In the genomic region with DNA sequence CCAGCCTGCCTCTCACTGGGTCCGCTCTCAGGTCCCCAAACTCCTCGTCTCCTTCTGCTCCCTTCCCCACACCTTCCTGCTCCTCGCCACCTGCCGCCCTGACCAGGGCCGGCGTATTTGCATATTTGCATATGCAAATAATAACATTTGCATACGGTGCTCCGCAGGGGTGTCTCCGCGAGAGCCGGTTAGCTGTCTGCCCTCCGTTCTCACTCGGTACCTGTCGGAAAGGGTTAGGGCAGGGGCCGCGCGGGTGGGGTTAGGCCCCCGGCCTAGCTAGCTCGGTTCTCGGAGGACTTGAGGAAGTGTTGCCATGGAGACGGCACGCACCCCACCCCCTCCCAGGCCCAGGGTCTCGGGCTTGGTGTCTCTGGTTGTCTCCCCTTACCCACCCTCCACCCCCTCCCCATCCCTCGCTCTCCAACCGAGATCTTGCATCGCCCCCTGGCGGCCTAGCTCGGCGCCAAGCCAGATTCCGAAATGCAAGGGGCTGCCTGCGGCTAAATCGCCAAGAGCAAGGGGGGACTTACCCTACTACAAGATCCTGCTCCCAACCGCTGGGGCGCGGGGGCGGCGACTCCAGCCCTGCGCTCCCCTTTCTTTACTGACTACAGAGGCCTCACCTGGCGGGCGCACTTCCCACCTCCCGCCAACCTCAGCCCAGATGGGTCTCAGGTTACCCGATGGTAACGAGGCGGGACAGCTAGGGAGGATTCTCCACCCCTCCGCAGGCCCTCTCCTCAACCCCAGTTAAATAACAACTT, we compare ENCODE assay signal across 7 cellular contexts. TPM values are rescaled to one million over a fixed set of nuclear protein-coding genes. Genes with fewer than 3 reads are reported as not detected.
DNase-seq lines count a peak whose midpoint lies in the region; ATAC-seq and TF ChIP-seq lines count a peak whose summit lies in the region.

No MANE protein-coding gene starts in this region.

- H3K36me3 ChIP-seq in esophagus muscularis mucosa (no peaks in the 10 kb centered on the region), neural progenitor cell (no peaks in the 10 kb centered on the region)

- WGBS in esophagus muscularis mucosa, result 10% methylated on average over 13 of the region's 45 CpGs

- H3K9me3 ChIP-seq in esophagus muscularis mucosa (no peaks in the 10 kb centered on the region), neural progenitor cell (ENCODE audit: low read depth) (no peaks in the 10 kb centered on the region)

- no peaks in the 10 kb centered on the region for H3K36me3 Mint-ChIP-seq in neural progenitor cell

- TF ChIP-seq EP300 in esophagus muscularis mucosa (IDR thresholded peaks at IDR 0.05), result no peak

- in situ Hi-C loops in GM13977 (cut with MboI; ENCODE audit: low pct_unique_long_range_greater_than_20kb, low sequenced_read_pairs, unreplicated experiment), result no loop called here

- H2AFZ ChIP-seq in neural progenitor cell (replicated peaks), result peak overlapping the region; percentile 58

- no peak overlapping the region for H3K9ac ChIP-seq in neural progenitor cell

- intact Hi-C loops in esophagus muscularis mucosa (cut with DNase I), result loop anchor here (1.0 kb wide), 1 partner anchor 29 kb away; no protein-coding TSS in a partner anchor

- peaks cover 58% of the 10 kb centered on the region for H3K27me3 Mint-ChIP-seq in neural progenitor cell (ENCODE audit: insufficient read depth, low read depth)

- DNase-seq in GM13977 (ENCODE audit: low spot score), result peak; percentile 74
- peak; percentile 94 for DNase-seq in NCI-H748 treated with DMSO at 0.1 percent for 48 hours (lab: John Stamatoyannopoulos, UW)
- peak; percentile 68 for DNase-seq in activated T-cell treated with anti-CD3 and anti-CD28 coated beads for 48 hours (ENCODE audit: low read depth)
- DNase-seq in esophagus muscularis mucosa (ENCODE audit: extremely low spot score), result no peak
- DNase-seq in neural progenitor cell (ENCODE audit: low spot score), result peak; percentile 93

- peak; percentile 86 for TF ChIP-seq CTCF in GM13977 (IDR thresholded peaks at IDR 0.05; ENCODE audit: extremely low read depth, insufficient read depth, missing control alignments)
- peak; percentile 20 to 64 (median 50) for TF ChIP-seq CTCF in esophagus muscularis mucosa (IDR thresholded peaks at IDR 0.05)
- peak; percentile 85 for TF ChIP-seq CTCF in neural progenitor cell (IDR thresholded peaks at IDR 0.05)

- H3K27me3 ChIP-seq in esophagus muscularis mucosa (peaks cover 10 to 87% (median 53%) of the 10 kb centered on the region in 4 donors), neural progenitor cell (peaks cover 65% of the 10 kb centered on the region)

- peaks cover 26% of the 10 kb centered on the region for H4K20me1 ChIP-seq in neural progenitor cell (ENCODE audit: low read depth)

- peak overlapping the region; percentile 91 for H3K4me2 ChIP-seq in neural progenitor cell

- H3K4me3 Mint-ChIP-seq in neural progenitor cell, result peak overlapping the region; percentile 87

- no peak overlapping the region for H3K27ac Mint-ChIP-seq in neural progenitor cell

- H3K4me3 ChIP-seq in esophagus muscularis mucosa (peak overlapping the region; percentile 21 to 52 (median 40)), neural progenitor cell (peak overlapping the region; percentile 60)

- ATAC-seq in HG03342 (IDR thresholded peaks at IDR 0.05; ENCODE audit: unreplicated experiment) (peak; percentile 47), GM18873 (IDR thresholded peaks at IDR 0.05; ENCODE audit: low FRiP score, unreplicated experiment) (no peak)

- peaks cover 67% of the 10 kb centered on the region for H3F3A ChIP-seq in neural progenitor cell (ENCODE audit: low read depth)

- no peaks in the 10 kb centered on the region for H3K79me2 ChIP-seq in neural progenitor cell (ENCODE audit: low read depth)

- peaks cover under 1% of the 10 kb centered on the region for H3K9me3 Mint-ChIP-seq in neural progenitor cell

- TF ChIP-seq POLR2A in esophagus muscularis mucosa (IDR thresholded peaks at IDR 0.05; ENCODE audit: low read depth), result no peak

- H3K4me1 ChIP-seq in esophagus muscularis mucosa (peaks cover 57 to 65% (median 62%) of the 10 kb centered on the region in 4 donors), neural progenitor cell (peaks cover 37% of the 10 kb centered on the region)

- H3K4me1 Mint-ChIP-seq in neural progenitor cell, result peaks cover 42% of the 10 kb centered on the region

- H3K27ac ChIP-seq in esophagus muscularis mucosa (replicated peaks in 1 of 4) (no peak overlapping the region), neural progenitor cell (no peak overlapping the region)

RNA-seq across cellular contexts. Expression of a gene that starts 8.1 kb away (rescaled TPM):
- total RNA-seq in esophagus muscularis mucosa (1 to 10 TPM in 2 of 4 donors, under 1 TPM in 2; 0.42 to 1.7 (median 1.2) TPM), neural progenitor cell (ENCODE audit: low replicate concordance) (1.1 and 5.1 TPM in 2 replicates)

RNA-seq across cellular contexts. Expression of a gene that starts 13.4 kb away (rescaled TPM):
- 10 to 100 TPM; 22.8 to 60.4 (median 34.6) TPM for total RNA-seq in esophagus muscularis mucosa
- 90.2 and 166 TPM in 2 replicates for total RNA-seq in neural progenitor cell (ENCODE audit: low replicate concordance)

RNA-seq across cellular contexts. Expression of a gene that starts 26.3 kb away (rescaled TPM):
- not detected for total RNA-seq in esophagus muscularis mucosa
- total RNA-seq in neural progenitor cell (ENCODE audit: low replicate concordance), result 0.28 TPM in 1 of 2 replicates, not detected in the other
